Comparison of ENCODE assay signal across 8 cellular contexts in genomic region chr9:70602364-70603019, GRCh38.
DNase-seq lines count a peak whose midpoint lies in the region; ATAC-seq and TF ChIP-seq lines count a peak whose summit lies in the region.

No MANE protein-coding gene starts in this region.

- in situ Hi-C loops in HAP-1 (cut with MboI; ENCODE audit: low sequenced_read_pairs) (loop anchor here (5.0 kb wide), 1 partner anchor 260 kb away; no protein-coding TSS in a partner anchor), astrocyte of the cerebellum (cut with HindIII; ENCODE audit: low sequenced_read_pairs) (no loop called here)

- TF ChIP-seq CTCF in GM10266 (IDR thresholded peaks at IDR 0.05; ENCODE audit: control insufficient read depth, insufficient read depth, low read depth, missing control alignments) (peak; percentile 74), astrocyte of the cerebellum (IDR thresholded peaks at IDR 0.05; ENCODE audit: low read depth, low read length, missing control alignments) (peak; percentile 71)

- no peak for ATAC-seq in GM21737 (IDR thresholded peaks at IDR 0.05; ENCODE audit: unreplicated experiment)

- no peaks in the 10 kb centered on the region for H3K9me3 ChIP-seq in HAP-1

- DNase-seq in GM10266 (ENCODE audit: extremely low spot score), result peak; percentile 42
- DNase-seq in HAP-1 (ENCODE audit: low spot score in 2 of 2), result peak; percentile 71 to 89
- DNase-seq in MV-4-11 (lab: John Stamatoyannopoulos, UW), result peak; percentile 65
- DNase-seq in SKM-1 treated with dmso at 0.1 percent for 144 hours (lab: John Stamatoyannopoulos, UW; ENCODE audit: unreplicated experiment), result peak; percentile 28
- peak; percentile 86 for DNase-seq in astrocyte of the cerebellum (ENCODE audit: low read depth)
- DNase-seq in hepatic stellate cell (ENCODE audit: low spot score), result peak; percentile 46
- DNase-seq in renal cortical epithelial cell (ENCODE audit: low read depth), result peak; percentile 84

- H3K4me3 ChIP-seq in HAP-1, result no peak overlapping the region
- no peak overlapping the region for H3K4me3 ChIP-seq in astrocyte of the cerebellum (ENCODE audit: low read depth, low read length)

- no peaks in the 10 kb centered on the region for H3K27me3 ChIP-seq in HAP-1 (ENCODE audit: low read depth)

- H3K36me3 ChIP-seq in HAP-1 (replicated peaks), result no peaks in the 10 kb centered on the region

- H3K4me1 ChIP-seq in HAP-1, result peaks cover 13% of the 10 kb centered on the region

Comparison
In these comparisons a context has a peak if more than half of its experiments do, and no peak if none do; other contexts are left out.
1. DNase-seq: peak in every context shown above with its lines; median percentile 86 in astrocyte of the cerebellum; 84 in renal cortical epithelial cell; 80 in HAP-1; 65 in MV-4-11; 46 in hepatic stellate cell; 42 in GM10266; 28 in SKM-1 treated with dmso at 0.1 percent for 144 hours.